ENCODE assay signal across 1 cellular context in genomic region chr4:185773419-185773818, GRCh38.
TF ChIP-seq lines count a peak whose summit lies in the region.

No MANE protein-coding gene starts in this region.

TF ChIP-seq in HepG2, 621 proteins besides CTCF, POLR2A, EP300 and RAD21 (continued from another document and continues in another):
- TF ChIP-seq ZNF710 (CRISPR knock-in tag; IDR thresholded peaks at IDR 0.05; ENCODE audit: borderline replicate concordance) (no peak), ZFP90 (CRISPR knock-in tag; IDR thresholded peaks at IDR 0.05; ENCODE audit: borderline replicate concordance) (no peak), ZNF160 (CRISPR knock-in tag; IDR thresholded peaks at IDR 0.05) (no peak), DR1 (CRISPR knock-in tag; IDR thresholded peaks at IDR 0.05) (no peak), FOXA1 (IDR thresholded peaks at IDR 0.05) (no peak), FOXA1 (CRISPR knock-in tag; IDR thresholded peaks at IDR 0.05) (no peak), ZFP82 (CRISPR knock-in tag; IDR thresholded peaks at IDR 0.05; ENCODE audit: borderline replicate concordance) (no peak), CBFB (CRISPR knock-in tag; IDR thresholded peaks at IDR 0.05) (no peak), NR2C2 (CRISPR knock-in tag; IDR thresholded peaks at IDR 0.05; ENCODE audit: borderline replicate concordance) (no peak), HMGXB3 (CRISPR knock-in tag; IDR thresholded peaks at IDR 0.05; ENCODE audit: borderline replicate concordance) (peak; percentile 96), YEATS2 (CRISPR knock-in tag; IDR thresholded peaks at IDR 0.05; ENCODE audit: borderline replicate concordance) (no peak), ZNF296 (CRISPR knock-in tag; conservative IDR thresholded peaks at IDR 0.05) (no peak), ZNF879 (CRISPR knock-in tag; IDR thresholded peaks at IDR 0.05) (no peak), IKZF1 (IDR thresholded peaks at IDR 0.05) (no peak), ZFP1 (CRISPR knock-in tag; IDR thresholded peaks at IDR 0.05) (no peak), ZBTB14 (CRISPR knock-in tag; IDR thresholded peaks at IDR 0.05) (no peak), PRDM15 (CRISPR knock-in tag; IDR thresholded peaks at IDR 0.05) (no peak), ARHGAP35 (CRISPR knock-in tag; IDR thresholded peaks at IDR 0.05; ENCODE audit: borderline replicate concordance) (no peak), ELF4 (CRISPR knock-in tag; IDR thresholded peaks at IDR 0.05; ENCODE audit: borderline replicate concordance) (0 out of 2 replicates have a peak, but pooled peaks have one; percentile 18), FOSL2 (CRISPR knock-in tag; IDR thresholded peaks at IDR 0.05) (peak; percentile 33; the same call in 1 of the 2 replicates), ZNF75D (CRISPR knock-in tag; IDR thresholded peaks at IDR 0.05; ENCODE audit: borderline replicate concordance) (no peak), ZNF639 (CRISPR knock-in tag; conservative IDR thresholded peaks at IDR 0.05) (no peak), TEF (CRISPR knock-in tag; IDR thresholded peaks at IDR 0.05) (no peak), ESRRA (CRISPR knock-in tag; IDR thresholded peaks at IDR 0.05; ENCODE audit: low read depth) (0 out of 2 replicates have a peak, but pooled peaks have one; percentile 13), JUNB (CRISPR knock-in tag; IDR thresholded peaks at IDR 0.05; ENCODE audit: borderline replicate concordance) (no peak), CHD2 (IDR thresholded peaks at IDR 0.05; ENCODE audit: low read depth, low read length) (no peak), ZNF891 (CRISPR knock-in tag; IDR thresholded peaks at IDR 0.05) (no peak), PLRG1 (conservative IDR thresholded peaks at IDR 0.05) (no peak), MED8 (CRISPR knock-in tag; IDR thresholded peaks at IDR 0.05; ENCODE audit: insufficient replicate concordance) (no peak), ZNF264 (CRISPR knock-in tag; IDR thresholded peaks at IDR 0.05) (no peak), ZBTB49 (CRISPR knock-in tag; IDR thresholded peaks at IDR 0.05; ENCODE audit: borderline replicate concordance) (no peak), ZNF7 (CRISPR knock-in tag; IDR thresholded peaks at IDR 0.05) (peak; percentile 51), TFDP2 (CRISPR knock-in tag; IDR thresholded peaks at IDR 0.05) (no peak), WIZ (CRISPR knock-in tag; IDR thresholded peaks at IDR 0.05) (no peak), ARID5B (CRISPR knock-in tag; IDR thresholded peaks at IDR 0.05) (0 out of 2 replicates have a peak, but pooled peaks have one; percentile 15), SKI (IDR thresholded peaks at IDR 0.05; ENCODE audit: partially characterized antibody) (no peak), ZNF33B (CRISPR knock-in tag; IDR thresholded peaks at IDR 0.05) (no peak), ZNF747 (CRISPR knock-in tag; IDR thresholded peaks at IDR 0.05; ENCODE audit: borderline replicate concordance) (no peak), PITX1 (CRISPR knock-in tag; IDR thresholded peaks at IDR 0.05) (no peak), SUZ12 (IDR thresholded peaks at IDR 0.05; ENCODE audit: low read depth, low read length) (no peak), NPAS2 (CRISPR knock-in tag; IDR thresholded peaks at IDR 0.05; ENCODE audit: borderline replicate concordance) (no peak)
